22 cellular contexts compared by ENCODE assay signal in genomic region chrX:32874839-32875238, GRCh38.
DNase-seq lines count a peak whose midpoint lies in the region; ATAC-seq, FAIRE-seq and TF ChIP-seq lines count a peak whose summit lies in the region.
"Had no signal": no experiment of that assay in that cellular context is flagged by ENCODE, and none has a peak within 500 bp of the region (broad histone marks: within the 10 kb centered on the region; RNA-seq: fewer than 3 reads in every experiment).

No MANE protein-coding gene starts in this region.

- H3K4me3 ChIP-seq in gastrocnemius medialis (no peak overlapping the region), upper lobe of left lung (no peak overlapping the region)
- no peak overlapping the region for H3K4me3 ChIP-seq in CD8-positive, alpha-beta T cell (ENCODE audit: low read depth, low read length)
- H3K4me3 ChIP-seq: GM12878, GM23248 had no signal

- CTCF ChIA-PET in CD8-positive, alpha-beta T cell (lab: Charles Lee), result no interaction called here

- H3K4me3 Mint-ChIP-seq in nephron progenitor cell, result no peak overlapping the region
- no peak overlapping the region for H3K4me3 Mint-ChIP-seq in CD8-positive, alpha-beta T cell
- H3K4me3 Mint-ChIP-seq: CD4-positive, CD25-positive, alpha-beta regulatory T cell; CD8-positive, alpha-beta memory T cell had no signal

- peak overlapping the region; percentile 58 for H3K27ac Mint-ChIP-seq in nephron progenitor cell
- no peak overlapping the region for H3K27ac Mint-ChIP-seq in CD8-positive, alpha-beta T cell
- H3K27ac Mint-ChIP-seq: CD4-positive, CD25-positive, alpha-beta regulatory T cell; CD8-positive, alpha-beta memory T cell had no signal

- 83 to 87% methylated on average over 4 of the region's 4 CpGs for WGBS in upper lobe of left lung, 2 donors

- FAIRE-seq in HTR-8/SVneo (lab: Jason Lieb, UNC), result peak; percentile 59
- FAIRE-seq: D721Med, GM12878, GM19239, H1 had no signal

- peaks cover 44 to 45% of the 10 kb centered on the region in 2 donors for H3K4me1 ChIP-seq in gastrocnemius medialis
- H3K4me1 ChIP-seq in CD8-positive, alpha-beta T cell (ENCODE audit: insufficient read depth, low read length), result no peaks in the 10 kb centered on the region
- no peaks in the 10 kb centered on the region for H3K4me1 ChIP-seq in upper lobe of left lung

- H3K36me3 ChIP-seq in gastrocnemius medialis, result no peaks in the 10 kb centered on the region
- H3K36me3 ChIP-seq in CD8-positive, alpha-beta T cell (ENCODE audit: insufficient read depth, low read length), result no peaks in the 10 kb centered on the region
- no peaks in the 10 kb centered on the region for H3K36me3 ChIP-seq in upper lobe of left lung

- no peaks in the 10 kb centered on the region for H3K36me3 Mint-ChIP-seq in nephron progenitor cell (ENCODE audit: low read depth)
- no peaks in the 10 kb centered on the region for H3K36me3 Mint-ChIP-seq in CD8-positive, alpha-beta T cell
- H3K36me3 Mint-ChIP-seq: CD4-positive, CD25-positive, alpha-beta regulatory T cell; CD8-positive, alpha-beta memory T cell had no signal

- H3K27ac ChIP-seq in gastrocnemius medialis (peak overlapping the region; percentile 29 to 74 (median 60)), upper lobe of left lung (no peak overlapping the region)
- H3K27ac ChIP-seq in CD8-positive, alpha-beta T cell (ENCODE audit: low read depth, low read length), result no peak overlapping the region
- H3K27ac ChIP-seq: C4-2B, GM23248 had no signal

- TF ChIP-seq CTCF in nephron progenitor cell (IDR thresholded peaks at IDR 0.05) (no peak), gastrocnemius medialis (IDR thresholded peaks at IDR 0.05 in 4 of 5, conservative IDR thresholded peaks at IDR 0.05 in 1 of 5) (no peak), upper lobe of left lung (IDR thresholded peaks at IDR 0.05) (no peak)
- no peak for TF ChIP-seq CTCF in CD8-positive, alpha-beta T cell (IDR thresholded peaks at IDR 0.05)

- no peaks in the 10 kb centered on the region for H3K27me3 Mint-ChIP-seq in nephron progenitor cell (ENCODE audit: low read depth, poor library complexity)
- no peaks in the 10 kb centered on the region for H3K27me3 Mint-ChIP-seq in CD8-positive, alpha-beta T cell (ENCODE audit: low read depth)
- H3K27me3 Mint-ChIP-seq: CD8-positive, alpha-beta memory T cell had no signal

- peaks cover 5% of the 10 kb centered on the region for H3K4me1 Mint-ChIP-seq in nephron progenitor cell
- H3K4me1 Mint-ChIP-seq in CD8-positive, alpha-beta T cell (ENCODE audit: low read depth), result no peaks in the 10 kb centered on the region
- H3K4me1 Mint-ChIP-seq: CD4-positive, CD25-positive, alpha-beta regulatory T cell; CD8-positive, alpha-beta memory T cell had no signal

- no peak for ATAC-seq in gastrocnemius medialis
- no peak for ATAC-seq in CD8-positive, alpha-beta T cell
- ATAC-seq in upper lobe of left lung (ENCODE audit: low FRiP score in 2 of 2), result no peak
- ATAC-seq: GM12878 had no signal

- TF ChIP-seq EP300 in upper lobe of left lung (IDR thresholded peaks at IDR 0.05), result no peak

- intact Hi-C loops in gastrocnemius medialis (cut with DNase I; ENCODE audit: low total_unique reads), result no loop called here
- intact Hi-C loops in CD8-positive, alpha-beta T cell (cut with DNase I, micrococcal nuclease), result no loop called here

- POLR2A ChIA-PET in CD8-positive, alpha-beta T cell (lab: Charles Lee), result no interaction called here

- H3K27me3 ChIP-seq in gastrocnemius medialis (no peaks in the 10 kb centered on the region), upper lobe of left lung (no peaks in the 10 kb centered on the region)
- no peaks in the 10 kb centered on the region for H3K27me3 ChIP-seq in CD8-positive, alpha-beta T cell (ENCODE audit: insufficient read depth, low read length)

- no peak for TF ChIP-seq POLR2A in gastrocnemius medialis (IDR thresholded peaks at IDR 0.05)
- no peak for TF ChIP-seq POLR2A in upper lobe of left lung (IDR thresholded peaks at IDR 0.05)

- H3K9me3 ChIP-seq in gastrocnemius medialis, result no peaks in the 10 kb centered on the region
- H3K9me3 ChIP-seq in CD8-positive, alpha-beta T cell (ENCODE audit: low read length), result no peaks in the 10 kb centered on the region
- no peaks in the 10 kb centered on the region for H3K9me3 ChIP-seq in upper lobe of left lung

- in situ Hi-C loops in gastrocnemius medialis (cut with MboI; ENCODE audit: low sequenced_read_pairs in 4 of 4), result no loop called here

- no peaks in the 10 kb centered on the region for H3K9me3 Mint-ChIP-seq in nephron progenitor cell
- peaks cover 7% of the 10 kb centered on the region for H3K9me3 Mint-ChIP-seq in CD8-positive, alpha-beta T cell

- DNase-seq in HTR-8/SVneo (ENCODE audit: insufficient read length, low spot score) (no peak), NCI-H345 (lab: John Stamatoyannopoulos, UW) (peak; percentile 63), nephron progenitor cell (no peak), gastrocnemius medialis (no peak), upper lobe of left lung (no peak), C1 segment of cervical spinal cord (lab: John Stamatoyannopoulos, UW) (no peak)
- DNase-seq in CD8-positive, alpha-beta T cell, result no peak
- DNase-seq: 8988T; CD4-positive, CD25-positive, alpha-beta regulatory T cell; CD8-positive, alpha-beta memory T cell; DMS 273 treated with DMSO at 0.1 percent for 48 hours; DMS79; EL; GDM1; GM23248; H7; HCEC 1CT had no signal

Comparison
In these comparisons a context has a peak if more than half of its experiments do, and no peak if none do; other contexts are left out.
1. H3K27ac ChIP-seq: peak in gastrocnemius medialis (4 of 4); none in CD8-positive, alpha-beta T cell (single experiment) and upper lobe of left lung (0 of 4).